In the genomic region with DNA sequence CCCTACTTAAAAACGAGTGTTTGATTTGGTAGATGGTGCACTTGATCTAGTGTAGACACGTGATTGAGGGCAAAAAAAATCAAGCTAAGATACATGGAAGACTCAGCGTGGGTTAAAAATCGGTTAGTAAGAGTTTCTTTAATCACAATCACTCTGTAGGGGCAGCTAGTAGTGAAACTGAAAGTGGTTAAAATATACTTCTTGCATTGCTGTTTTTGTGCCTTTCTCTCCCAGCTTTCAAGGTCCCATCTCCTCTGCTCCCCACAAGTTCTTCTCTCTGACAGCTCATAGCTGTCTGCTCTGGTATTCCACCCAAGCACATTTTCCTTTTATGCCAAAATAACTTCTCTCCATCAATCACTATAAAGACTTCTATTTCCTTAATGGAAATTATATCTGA, we compare ENCODE assay signal across 26 cellular contexts. TPM values are rescaled to one million over a fixed set of nuclear protein-coding genes. Genes with fewer than 3 reads are reported as not detected.
A peak's percentile ranks its signal among the peaks of the same experiment; 100 is the strongest.
DNase-seq lines count a peak whose midpoint lies in the region; ATAC-seq, FAIRE-seq and TF ChIP-seq lines count a peak whose summit lies in the region.
"Had no signal": no experiment of that assay in that cellular context is flagged by ENCODE, and none has a peak within 500 bp of the region (broad histone marks: within the 10 kb centered on the region; RNA-seq: fewer than 3 reads in every experiment).

No MANE protein-coding gene starts in this region.

- H3K27me3 Mint-ChIP-seq in activated naive CD8-positive, alpha-beta T cell treated with anti-CD3 and anti-CD28 coated beads, Interleukin-2, amount 10 ng/mL, durations not matched to agents 7 days and 5 days: no peaks in the 10 kb centered on the region
- no peaks in the 10 kb centered on the region for H3K27me3 Mint-ChIP-seq in activated naive CD8-positive, alpha-beta T cell treated with anti-CD3 and anti-CD28 coated beads for 36 hours
- H3K27me3 Mint-ChIP-seq in T-helper 2 cell treated with Interferon-gamma antibody and Interleukin-4, amounts not matched to agents 5 μg/mL and 100 μg/mL, for 36 hours (ENCODE audit: low read depth): no peaks in the 10 kb centered on the region

- TF ChIP-seq CTCF in keratinocyte (optimal IDR thresholded peaks at IDR 0.05 in 1 of 3, IDR thresholded peaks at IDR 0.05 in 1 of 3, conservative IDR thresholded peaks at IDR 0.05 in 1 of 3; ENCODE audit: extremely low read depth in 1 of 3, insufficient read depth in 2 of 3, low read length in 3 of 3) (no peak), upper lobe of right lung (IDR thresholded peaks at IDR 0.05) (no peak)

- no peak for DNase-seq in activated naive CD8-positive, alpha-beta T cell treated with anti-CD3 and anti-CD28 coated beads, Interleukin-2, amount 10 ng/mL, durations not matched to agents 7 days and 5 days
- DNase-seq in activated naive CD8-positive, alpha-beta T cell treated with anti-CD3 and anti-CD28 coated beads for 36 hours: no peak
- DNase-seq in T-helper 2 cell treated with Interferon-gamma antibody and Interleukin-4, amounts not matched to agents 5 μg/mL and 100 μg/mL, for 36 hours (ENCODE audit: low spot score): no peak
- no peak for DNase-seq in keratinocyte (ENCODE audit: low read depth, low spot score)
- no peak for DNase-seq in upper lobe of right lung
- no peak for DNase-seq in SKM-1 treated with dmso at 0.1 percent for 144 hours (lab: John Stamatoyannopoulos, UW; ENCODE audit: unreplicated experiment)
- no peak for DNase-seq in erythroblast (lab: John Stamatoyannopoulos, UW)
- DNase-seq: activated CD4-positive, alpha-beta T cell treated with anti-CD3 and anti-CD28 coated beads for 4 hours; activated CD8-positive, alpha-beta memory T cell treated with anti-CD3 and anti-CD28 coated beads, Interleukin-2, amount 50 U/mL, for 48 hours; activated naive CD4-positive, alpha-beta T cell; body of pancreas; DMS53; NCI-H1694 treated with DMSO at 0.1 percent for 48 hours; nephron progenitor cell; SJCRH30; stimulated activated CD4-positive, alpha-beta T cell treated with anti-CD3 and anti-CD28 coated beads, Interleukin-15, amount 100 ng/mL, for 24 hours had no signal

- TF ChIP-seq POLR2A in erythroblast (IDR thresholded peaks at IDR 0.05; ENCODE audit: low read length): no peak

- no peak overlapping the region for H3K9ac ChIP-seq in keratinocyte (ENCODE audit: control insufficient read depth, extremely low read depth, insufficient read depth, low read length)

- no peaks in the 10 kb centered on the region for H3K9me1 ChIP-seq in keratinocyte (ENCODE audit: control insufficient read depth, extremely low read depth, insufficient read depth, low read length)

- H3K9me3 ChIP-seq in keratinocyte (ENCODE audit: control insufficient read depth, low read depth, low read length) (no peaks in the 10 kb centered on the region), upper lobe of right lung (no peaks in the 10 kb centered on the region)
- H3K9me3 ChIP-seq: body of pancreas, SJCRH30 had no signal

- H3K79me2 ChIP-seq in keratinocyte (ENCODE audit: control insufficient read depth, insufficient read depth, low read length): no peaks in the 10 kb centered on the region

- peak overlapping the region; percentile 54 for H3K4me3 Mint-ChIP-seq in activated naive CD8-positive, alpha-beta T cell treated with anti-CD3 and anti-CD28 coated beads, Interleukin-2, amount 10 ng/mL, durations not matched to agents 7 days and 5 days
- no peak overlapping the region for H3K4me3 Mint-ChIP-seq in activated naive CD8-positive, alpha-beta T cell treated with anti-CD3 and anti-CD28 coated beads for 36 hours
- H3K4me3 Mint-ChIP-seq in T-helper 2 cell treated with Interferon-gamma antibody and Interleukin-4, amounts not matched to agents 5 μg/mL and 100 μg/mL, for 36 hours: no peak overlapping the region
- H3K4me3 Mint-ChIP-seq: CD14-positive monocyte, nephron progenitor cell had no signal

- H3K4me1 Mint-ChIP-seq in activated naive CD8-positive, alpha-beta T cell treated with anti-CD3 and anti-CD28 coated beads, Interleukin-2, amount 10 ng/mL, durations not matched to agents 7 days and 5 days: no peaks in the 10 kb centered on the region
- peaks cover 7% of the 10 kb centered on the region for H3K4me1 Mint-ChIP-seq in activated naive CD8-positive, alpha-beta T cell treated with anti-CD3 and anti-CD28 coated beads for 36 hours
- H3K4me1 Mint-ChIP-seq in T-helper 2 cell treated with Interferon-gamma antibody and Interleukin-4, amounts not matched to agents 5 μg/mL and 100 μg/mL, for 36 hours (ENCODE audit: low read depth): peaks cover 3% of the 10 kb centered on the region
- H3K4me1 Mint-ChIP-seq: nephron progenitor cell had no signal

- H4K20me1 ChIP-seq in keratinocyte (ENCODE audit: control insufficient read depth, extremely low read depth, insufficient read depth, low read length): no peaks in the 10 kb centered on the region

- H3K36me3 Mint-ChIP-seq in activated naive CD8-positive, alpha-beta T cell treated with anti-CD3 and anti-CD28 coated beads, Interleukin-2, amount 10 ng/mL, durations not matched to agents 7 days and 5 days: no peaks in the 10 kb centered on the region
- no peaks in the 10 kb centered on the region for H3K36me3 Mint-ChIP-seq in activated naive CD8-positive, alpha-beta T cell treated with anti-CD3 and anti-CD28 coated beads for 36 hours
- no peaks in the 10 kb centered on the region for H3K36me3 Mint-ChIP-seq in T-helper 2 cell treated with Interferon-gamma antibody and Interleukin-4, amounts not matched to agents 5 μg/mL and 100 μg/mL, for 36 hours (ENCODE audit: low read depth)
- H3K36me3 Mint-ChIP-seq: CD14-positive monocyte had no signal

- peaks cover 15% of the 10 kb centered on the region for H3K4me1 ChIP-seq in keratinocyte (ENCODE audit: control insufficient read depth, extremely low read depth, insufficient read depth, low read length)
- peaks cover 4% of the 10 kb centered on the region for H3K4me1 ChIP-seq in upper lobe of right lung
- H3K4me1 ChIP-seq: body of pancreas had no signal

- no peaks in the 10 kb centered on the region for H3K9me3 Mint-ChIP-seq in activated naive CD8-positive, alpha-beta T cell treated with anti-CD3 and anti-CD28 coated beads, Interleukin-2, amount 10 ng/mL, durations not matched to agents 7 days and 5 days
- H3K9me3 Mint-ChIP-seq in activated naive CD8-positive, alpha-beta T cell treated with anti-CD3 and anti-CD28 coated beads for 36 hours: no peaks in the 10 kb centered on the region
- H3K9me3 Mint-ChIP-seq in T-helper 2 cell treated with Interferon-gamma antibody and Interleukin-4, amounts not matched to agents 5 μg/mL and 100 μg/mL, for 36 hours: no peaks in the 10 kb centered on the region
- H3K9me3 Mint-ChIP-seq: nephron progenitor cell had no signal

- peak; percentile 5 for FAIRE-seq in keratinocyte (lab: Jason Lieb, UNC)
- FAIRE-seq: urothelium cell line had no signal

- dilution Hi-C loops in keratinocyte (cut with MboI; ENCODE audit: extremely low pct_ligation_motif_present, low sequenced_read_pairs): no loop called here

- no peak overlapping the region for H3K4me3 ChIP-seq in keratinocyte (ENCODE audit: control insufficient read depth in 2 of 3, extremely low read depth in 1 of 3, insufficient read depth in 2 of 3, low read depth in 1 of 3, low read length in 3 of 3)
- peak overlapping the region; percentile 19 for H3K4me3 ChIP-seq in upper lobe of right lung
- H3K4me3 ChIP-seq: body of pancreas, lung, SJCRH30 had no signal

- POLR2A ChIA-PET in activated naive CD8-positive, alpha-beta T cell treated with anti-CD3 and anti-CD28 coated beads, Interleukin-2, amount 10 ng/mL, durations not matched to agents 7 days and 5 days (lab: Charles Lee): no interaction called here

- no peaks in the 10 kb centered on the region for H3K36me3 ChIP-seq in keratinocyte (ENCODE audit: control insufficient read depth in 2 of 2, extremely low read depth in 1 of 2, insufficient read depth in 2 of 2, low read length in 2 of 2)
- no peaks in the 10 kb centered on the region for H3K36me3 ChIP-seq in upper lobe of right lung
- H3K36me3 ChIP-seq: SJCRH30 had no signal

- H3K27ac ChIP-seq in keratinocyte (ENCODE audit: control insufficient read depth, insufficient read depth, low read length) (no peak overlapping the region), upper lobe of right lung (no peak overlapping the region)
- H3K27ac ChIP-seq: body of pancreas, SJCRH30 had no signal

- ATAC-seq in activated naive CD8-positive, alpha-beta T cell treated with anti-CD3 and anti-CD28 coated beads, Interleukin-2, amount 10 ng/mL, durations not matched to agents 7 days and 5 days (ENCODE audit: low read depth): no peak
- ATAC-seq in upper lobe of right lung (no peak), GM18873 (IDR thresholded peaks at IDR 0.05; ENCODE audit: low FRiP score, unreplicated experiment) (no peak)
- ATAC-seq: body of pancreas, HCT116 had no signal

- H3K27me3 ChIP-seq in keratinocyte (ENCODE audit: control insufficient read depth, extremely low read depth, insufficient read depth, low read length): no peaks in the 10 kb centered on the region
- H3K27me3 ChIP-seq in upper lobe of right lung: no peaks in the 10 kb centered on the region
- H3K27me3 ChIP-seq: body of pancreas, SJCRH30 had no signal

- no peak overlapping the region for H3K4me2 ChIP-seq in keratinocyte (ENCODE audit: control insufficient read depth, extremely low read depth, insufficient read depth, low read depth, low read length)

- H3K27ac Mint-ChIP-seq in activated naive CD8-positive, alpha-beta T cell treated with anti-CD3 and anti-CD28 coated beads, Interleukin-2, amount 10 ng/mL, durations not matched to agents 7 days and 5 days: peak overlapping the region; percentile 47
- no peak overlapping the region for H3K27ac Mint-ChIP-seq in activated naive CD8-positive, alpha-beta T cell treated with anti-CD3 and anti-CD28 coated beads for 36 hours
- peak overlapping the region; percentile 24 for H3K27ac Mint-ChIP-seq in T-helper 2 cell treated with Interferon-gamma antibody and Interleukin-4, amounts not matched to agents 5 μg/mL and 100 μg/mL, for 36 hours
- H3K27ac Mint-ChIP-seq: CD14-positive monocyte, nephron progenitor cell had no signal

- intact Hi-C loops in upper lobe of right lung (cut with DNase I): no loop called here

- H2AFZ ChIP-seq in keratinocyte (ENCODE audit: control insufficient read depth, low read length): no peak overlapping the region

RNA-seq across cellular contexts. Expression of gene DAOA, which starts 20.1 kb away (rescaled TPM):
- not detected for total RNA-seq in activated naive CD8-positive, alpha-beta T cell treated with anti-CD3 and anti-CD28 coated beads, Interleukin-2, amount 10 ng/mL, durations not matched to agents 7 days and 5 days
- not detected for total RNA-seq in activated naive CD8-positive, alpha-beta T cell treated with anti-CD3 and anti-CD28 coated beads for 36 hours
- polyA plus RNA-seq in keratinocyte: not detected in 3 replicates
- not detected for polyA plus RNA-seq in keratinocyte (2011; ENCODE audit: low read depth)
- not detected in 2 replicates for polyA plus RNA-seq in keratinocyte (2011; cell fraction: cytosol; rRNA removed)
- polyA plus RNA-seq in keratinocyte (2011; cell fraction: nucleus; rRNA removed): not detected in 2 replicates
- not detected in 2 replicates for polyA plus RNA-seq in keratinocyte (2012; ENCODE audit: low replicate concordance)
- not detected in 3 replicates for polyA minus RNA-seq in keratinocyte
- not detected for polyA minus RNA-seq in keratinocyte (2011; cell fraction: cytosol; rRNA and poly(A)+ RNA removed)
- polyA minus RNA-seq in keratinocyte (2011; cell fraction: nucleus; rRNA and poly(A)+ RNA removed): not detected in 2 replicates
- total RNA-seq in upper lobe of right lung: not detected
- total RNA-seq: A673, body of pancreas, dermis microvascular lymphatic vessel endothelial cell, glomerular endothelial cell, lung, NCI-H460, SJCRH30 had no signal
- polyA plus RNA-seq: CD14-positive monocyte, esophagus, lung had no signal
